30 cellular contexts compared by ENCODE assay signal in genomic region chr9:32930486-32930885, GRCh38.
"Had no signal": no experiment of that assay in that cellular context is flagged by ENCODE, and none has a peak within 500 bp of the region (broad histone marks: within the 10 kb centered on the region; RNA-seq: fewer than 3 reads in every experiment).

No MANE protein-coding gene starts in this region.

- H3K36me3 ChIP-seq: adrenal gland, ascending aorta, brain microvascular endothelial cell, breast epithelium, cardiac muscle cell had no signal

- H3K9me3 ChIP-seq: adrenal gland, ascending aorta, body of pancreas, breast epithelium had no signal

- H3K4me3 ChIP-seq: adrenal gland, ascending aorta, body of pancreas, breast epithelium, cardiac muscle cell had no signal

- DNase-seq: activated effector memory CD4-positive, alpha-beta T cell treated with anti-CD3 and anti-CD28 coated beads, Interleukin-2, amount 50 U/mL, for 16 hours; activated effector memory CD4-positive, alpha-beta T cell treated with Interleukin-2 at 50 U/mL for 16 hours; activated gamma-delta T cell; activated gamma-delta T cell treated with Interleukin-2 at 50 U/mL for 16 hours; activated naive CD4-positive, alpha-beta T cell; activated naive CD4-positive, alpha-beta T cell treated with anti-CD3 and anti-CD28 coated beads for 36 hours; activated naive CD4-positive, alpha-beta T cell treated with anti-CD3 and anti-CD28 coated beads, Interleukin-2, amount 10 ng/mL, durations not matched to agents 7 days and 5 days; activated naive CD4-positive, alpha-beta T cell treated with anti-CD3 and anti-CD28 coated beads, Interleukin-2, amount 50 U/mL, for 16 hours; activated naive CD4-positive, alpha-beta T cell treated with Interleukin-2 at 50 U/mL for 16 hours; activated naive CD8-positive, alpha-beta T cell treated with anti-CD3 and anti-CD28 coated beads for 36 hours; activated naive CD8-positive, alpha-beta T cell treated with anti-CD3 and anti-CD28 coated beads, Interleukin-2, amount 10 ng/mL, durations not matched to agents 7 days and 5 days; activated naive CD8-positive, alpha-beta T cell treated with anti-CD3 and anti-CD28 coated beads, Interleukin-2, amount 50 U/mL, for 24 hours; activated T-cell treated with anti-CD3 and anti-CD28 coated beads, Interleukin-2, amount 50 U/mL, for 1 hour; activated T-cell treated with anti-CD3 and anti-CD28 coated beads, Interleukin-2, amount 50 U/mL, for 24 hours; activated T-cell treated with anti-CD3 and anti-CD28 coated beads, Interleukin-2, amount 50 U/mL, for 4 hours; activated T-cell treated with anti-CD3 and anti-CD28 coated beads, Interleukin-2, amount 50 U/mL, for 48 hours; activated T-cell treated with anti-CD3 and anti-CD28 coated beads, Interleukin-2, amount 50 U/mL, for 72 hours; adrenal gland; amniotic stem cell; amygdala; anterior cingulate cortex; aorta; body of pancreas; brain microvascular endothelial cell; caudate nucleus; central memory CD4-positive, alpha-beta T cell; cerebellar nuclear complex had no signal

- H3K27ac ChIP-seq: adrenal gland, ascending aorta, body of pancreas, brain microvascular endothelial cell, breast epithelium, cardiac muscle cell had no signal

- H3K27me3 ChIP-seq: adrenal gland, ascending aorta, body of pancreas, brain microvascular endothelial cell, breast epithelium, cardiac muscle cell had no signal

- H3K4me1 ChIP-seq: adrenal gland, ascending aorta, body of pancreas, breast epithelium had no signal
